9 cellular contexts compared by ENCODE assay signal in the genomic region with DNA sequence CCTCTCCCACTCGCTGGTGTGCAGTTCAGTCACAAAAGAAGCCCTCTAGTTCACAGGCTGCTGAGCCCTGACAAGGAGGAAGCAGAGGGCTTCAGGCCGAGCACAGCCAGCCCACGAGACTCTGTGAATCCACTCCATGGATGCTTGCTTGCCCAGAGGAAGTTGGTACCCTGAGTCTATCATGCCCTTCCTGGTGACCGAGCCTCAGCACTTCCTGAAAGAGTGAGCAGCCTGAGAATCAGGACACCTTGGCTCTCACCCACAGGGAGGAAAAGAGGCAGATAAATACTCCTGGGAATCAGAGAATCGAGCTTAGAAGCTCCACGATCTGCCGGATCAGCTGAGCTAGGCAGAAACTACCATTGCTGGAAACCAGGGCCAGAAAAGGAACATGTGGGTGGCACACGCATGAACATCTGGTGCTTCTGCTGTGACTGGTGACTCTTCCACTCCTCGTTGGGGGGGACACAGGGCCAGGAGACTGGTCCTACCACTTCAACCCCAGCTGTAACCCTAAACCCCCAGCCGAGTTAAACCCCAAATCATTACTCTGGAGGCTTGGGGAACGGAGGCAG.
DNase-seq lines count a peak whose midpoint lies in the region; ATAC-seq and TF ChIP-seq lines count a peak whose summit lies in the region.
"Had no signal": no experiment of that assay in that cellular context is flagged by ENCODE, and none has a peak within 500 bp of the region (broad histone marks: within the 10 kb centered on the region; RNA-seq: fewer than 3 reads in every experiment).

No MANE protein-coding gene starts in this region.

- H3K9me3 ChIP-seq in endodermal cell (ENCODE audit: control insufficient read depth, low read length): no peaks in the 10 kb centered on the region

- H3K36me3 Mint-ChIP-seq in endodermal cell (ENCODE audit: low read depth): no peaks in the 10 kb centered on the region
- H3K36me3 Mint-ChIP-seq: stimulated activated effector memory CD8-positive, alpha-beta T cell treated with anti-CD3 and anti-CD28 coated beads, Interleukin-12 subunit alpha, Interleukin-12 subunit beta, amount 100 ng/mL, for 72 hours had no signal

- H3K9ac ChIP-seq in endodermal cell (ENCODE audit: extremely low read depth, low read length, poor library complexity, severe bottlenecking): no peak overlapping the region

- no peak overlapping the region for H3K27ac Mint-ChIP-seq in endodermal cell
- H3K27ac Mint-ChIP-seq: stimulated activated effector memory CD8-positive, alpha-beta T cell treated with anti-CD3 and anti-CD28 coated beads, Interleukin-12 subunit alpha, Interleukin-12 subunit beta, amount 100 ng/mL, for 72 hours had no signal

- H3K27ac ChIP-seq in endodermal cell (ENCODE audit: low read depth, low read length): no peak overlapping the region

- peaks cover 12% of the 10 kb centered on the region for H3K27me3 ChIP-seq in endodermal cell (ENCODE audit: control insufficient read depth, insufficient read depth, low read length, poor library complexity, severe bottlenecking)

- H3K4me3 ChIP-seq in endodermal cell (ENCODE audit: low read length): no peak overlapping the region

- in situ Hi-C loops in G401 (cut with HindIII; ENCODE audit: low sequenced_read_pairs): no loop called here

- H3K4me3 Mint-ChIP-seq in endodermal cell: peak overlapping the region; percentile 56
- H3K4me3 Mint-ChIP-seq: stimulated activated effector memory CD8-positive, alpha-beta T cell treated with anti-CD3 and anti-CD28 coated beads, Interleukin-12 subunit alpha, Interleukin-12 subunit beta, amount 100 ng/mL, for 72 hours had no signal

- peak; percentile 24 for ATAC-seq in HG03159 (IDR thresholded peaks at IDR 0.05; ENCODE audit: unreplicated experiment)
- peak; percentile 23 for ATAC-seq in omental fat pad (ENCODE audit: low FRiP score)
- no peak for ATAC-seq in HG03135 (IDR thresholded peaks at IDR 0.05; ENCODE audit: unreplicated experiment)

- DNase-seq in G401 (ENCODE audit: low spot score) (peak; percentile 41), endodermal cell (no peak), omental fat pad (ENCODE audit: low spot score) (no peak), DMS79 treated with DMSO at 0.1 percent for 48 hours (lab: John Stamatoyannopoulos, UW) (no peak), NOMO-1 treated with DMSO at 0.1 percent for 48 hours (lab: John Stamatoyannopoulos, UW; ENCODE audit: unreplicated experiment) (no peak), COR-L47 (lab: John Stamatoyannopoulos, UW) (no peak)

- H3K36me3 ChIP-seq in endodermal cell (ENCODE audit: control insufficient read depth, insufficient read depth, low read length): no peaks in the 10 kb centered on the region

- peaks cover 7% of the 10 kb centered on the region for H3K4me1 Mint-ChIP-seq in endodermal cell
- H3K4me1 Mint-ChIP-seq: stimulated activated effector memory CD8-positive, alpha-beta T cell treated with anti-CD3 and anti-CD28 coated beads, Interleukin-12 subunit alpha, Interleukin-12 subunit beta, amount 100 ng/mL, for 72 hours had no signal

- H3K27me3 Mint-ChIP-seq in endodermal cell (ENCODE audit: insufficient read depth): peaks cover 14% of the 10 kb centered on the region

- WGBS in endodermal cell (ENCODE audit: insufficient coverage in 1 of 2, insufficient read length in 1 of 2), 2 experiments: 72 to 87% methylated on average over 7 to 11 of the region's 11 CpGs

- peaks cover 2% of the 10 kb centered on the region for H3K4me1 ChIP-seq in endodermal cell (ENCODE audit: control insufficient read depth, insufficient read depth, low read length)

- no peaks in the 10 kb centered on the region for H3K9me3 Mint-ChIP-seq in endodermal cell
- H3K9me3 Mint-ChIP-seq: stimulated activated effector memory CD8-positive, alpha-beta T cell treated with anti-CD3 and anti-CD28 coated beads, Interleukin-12 subunit alpha, Interleukin-12 subunit beta, amount 100 ng/mL, for 72 hours had no signal

- TF ChIP-seq CTCF in endodermal cell (conservative IDR thresholded peaks at IDR 0.05) (no peak), omental fat pad (IDR thresholded peaks at IDR 0.05) (no peak)
